19 cellular contexts compared by ENCODE assay signal in genomic region chr11:67393437-67393836, GRCh38. TPM values are rescaled to one million over a fixed set of nuclear protein-coding genes. Genes with fewer than 3 reads are reported as not detected.
A peak's percentile ranks its signal among the peaks of the same experiment; 100 is the strongest.
DNase-seq lines count a peak whose midpoint lies in the region; ATAC-seq, FAIRE-seq and TF ChIP-seq lines count a peak whose summit lies in the region.
"Had no signal": no experiment of that assay in that cellular context is flagged by ENCODE, and none has a peak within 500 bp of the region (broad histone marks: within the 10 kb centered on the region; RNA-seq: fewer than 3 reads in every experiment).

No MANE protein-coding gene starts in this region.

- no peaks in the 10 kb centered on the region for H3K9me3 ChIP-seq in CD8-positive, alpha-beta T cell (ENCODE audit: low read length)
- H3K9me3 ChIP-seq in Karpas-422 (ENCODE audit: low read length) = no peaks in the 10 kb centered on the region
- H3K9me3 ChIP-seq in GM12878 (replicated peaks; ENCODE audit: control insufficient read depth, insufficient read depth, low read length) = no peaks in the 10 kb centered on the region
- no peaks in the 10 kb centered on the region for H3K9me3 ChIP-seq in neural progenitor cell (ENCODE audit: low read depth)
- no peaks in the 10 kb centered on the region for H3K9me3 ChIP-seq in esophagus muscularis mucosa

- TF ChIP-seq CTCF in CD8-positive, alpha-beta T cell (IDR thresholded peaks at IDR 0.05) = no peak
- TF ChIP-seq CTCF in GM12878 (IDR thresholded peaks at IDR 0.05 in 2 of 3, conservative IDR thresholded peaks at IDR 0.05 in 1 of 3; ENCODE audit: control insufficient read depth in 2 of 3, extremely low read depth in 1 of 3, insufficient read depth in 1 of 3, low read depth in 3 of 3, low read length in 3 of 3) = no peak
- no peak for TF ChIP-seq CTCF in neural progenitor cell (IDR thresholded peaks at IDR 0.05)
- no peak for TF ChIP-seq CTCF in esophagus muscularis mucosa (IDR thresholded peaks at IDR 0.05)

- H4K20me1 ChIP-seq in Karpas-422 (ENCODE audit: insufficient read depth, low read depth, low read length) (peaks cover 9% of the 10 kb centered on the region; the same call in 1 of the 2 replicates), GM12878 (ENCODE audit: control insufficient read depth, insufficient read depth) (no peaks in the 10 kb centered on the region; the same call in 1 of the 2 replicates), neural progenitor cell (ENCODE audit: low read depth) (peaks cover 9% of the 10 kb centered on the region)

- peaks cover 27% of the 10 kb centered on the region for H3K36me3 Mint-ChIP-seq in CD8-positive, alpha-beta T cell
- peaks cover 9% of the 10 kb centered on the region for H3K36me3 Mint-ChIP-seq in neural progenitor cell

- no peak overlapping the region for H3K27ac ChIP-seq in CD8-positive, alpha-beta T cell (ENCODE audit: low read depth, low read length)
- H3K27ac ChIP-seq in Karpas-422 (ENCODE audit: low read length) (0 out of 2 replicates have a peak overlapping the region, but pooled peaks have one; percentile 19), GM12878 (ENCODE audit: control insufficient read depth, insufficient read depth) (no peak overlapping the region), neural progenitor cell (no peak overlapping the region), esophagus muscularis mucosa (replicated peaks in 1 of 4) (no peak overlapping the region)
- H3K27ac ChIP-seq: parathyroid adenoma had no signal

- RAD21 ChIA-PET in GM12878 (lab: Charles Lee; ENCODE audit: unreplicated experiment) = interaction anchor here (1.9 kb wide), 1 partner anchor 93 kb away, joined by 5 read pairs; no protein-coding TSS in a partner anchor

- WGBS in GM12878 (ENCODE audit: insufficient coverage, insufficient replicate concordance, low lambda C conversion rate, missing lambda C conversion rate) = 89% methylated on average over 18 of the region's 18 CpGs
- WGBS in esophagus muscularis mucosa = 94% methylated on average over 15 of the region's 18 CpGs

- H3K4me3 Mint-ChIP-seq in CD8-positive, alpha-beta T cell = peak overlapping the region; percentile 55
- H3K4me3 Mint-ChIP-seq in neural progenitor cell = peak overlapping the region; percentile 92

- TF ChIP-seq POLR2A in GM12878 (IDR thresholded peaks at IDR 0.05; ENCODE audit: low read depth, low read length) = no peak
- no peak for TF ChIP-seq POLR2A in esophagus muscularis mucosa (IDR thresholded peaks at IDR 0.05; ENCODE audit: low read depth)

- no peak for ATAC-seq in CD8-positive, alpha-beta T cell
- ATAC-seq in GM12878 (no peak), HG03025 (IDR thresholded peaks at IDR 0.05; ENCODE audit: low FRiP score, unreplicated experiment) (no peak)
- ATAC-seq: Right ventricle myocardium inferior had no signal

- H3K27me3 ChIP-seq in CD8-positive, alpha-beta T cell (ENCODE audit: insufficient read depth, low read length) = no peaks in the 10 kb centered on the region
- no peaks in the 10 kb centered on the region for H3K27me3 ChIP-seq in Karpas-422 (ENCODE audit: low read length)
- no peaks in the 10 kb centered on the region for H3K27me3 ChIP-seq in GM12878 (replicated peaks in 1 of 2; ENCODE audit: control insufficient read depth in 2 of 2, insufficient read depth in 2 of 2, low read length in 1 of 2)
- H3K27me3 ChIP-seq in neural progenitor cell = no peaks in the 10 kb centered on the region
- H3K27me3 ChIP-seq in esophagus muscularis mucosa = no peaks in the 10 kb centered on the region

- no peak overlapping the region for H3K27ac Mint-ChIP-seq in CD8-positive, alpha-beta T cell
- no peak overlapping the region for H3K27ac Mint-ChIP-seq in neural progenitor cell

- intact Hi-C loops in CD8-positive, alpha-beta T cell (cut with DNase I, micrococcal nuclease) = loop anchor here in 1 of 2 experiments (10.0 kb wide), 1 partner anchor 211 kb away; the partner anchor contains the start of gene NDUFV1
- intact Hi-C loops in GM12878 (cut with micrococcal nuclease; ENCODE audit: unreplicated experiment) = no loop called here
- intact Hi-C loops in cardiac septum (cut with DNase I) = loop anchor here (5.0 kb wide), 1 partner anchor 34 kb away; the partner anchor contains the start of gene RPS6KB2
- intact Hi-C loops in esophagus muscularis mucosa (cut with DNase I) = no loop called here

- H2AFZ ChIP-seq in Karpas-422 (ENCODE audit: low read length) (no peak overlapping the region), GM12878 (ENCODE audit: control insufficient read depth, low read depth, low read length) (no peak overlapping the region), neural progenitor cell (replicated peaks) (no peak overlapping the region)
- H2AFZ ChIP-seq: parathyroid adenoma had no signal

- no peak for FAIRE-seq in GM12878 (lab: Jason Lieb, UNC)
- FAIRE-seq: endothelial cell of umbilical vein, small intestine had no signal

- no peak for DNase-seq in CD8-positive, alpha-beta T cell
- DNase-seq in Karpas-422 (no peak), GM12878 (ENCODE audit: low read depth, low spot score) (no peak), neural progenitor cell (ENCODE audit: low spot score) (no peak), cardiac septum (ENCODE audit: low spot score) (no peak), esophagus muscularis mucosa (ENCODE audit: extremely low spot score) (no peak)
- DNase-seq: activated CD4-positive, alpha-beta T cell treated with anti-CD3 and anti-CD28 coated beads, Interleukin-2, amount 50 U/mL, for 48 hours; EL; H9; NCI-H1092; NCI-H2171 treated with DMSO at 0.1 percent for 48 hours; NK-92 treated with Interleukin-12 subunit alpha and Interleukin-12 subunit beta, amount 100 ng/mL, for 24 hours; small intestine had no signal

- SMC1A ChIA-PET in GM12878 (lab: Charles Lee; ENCODE audit: uncharacterized antibody, unreplicated experiment) = interaction anchor here (1.8 to 3.4 kb wide), 2 partner anchors 8 to 41 kb away, joined by 5 to 17 read pairs; partner anchors contain the start of gene PPP1CA

- H3K9me3 Mint-ChIP-seq in CD8-positive, alpha-beta T cell = no peaks in the 10 kb centered on the region
- H3K9me3 Mint-ChIP-seq in neural progenitor cell = no peaks in the 10 kb centered on the region
- H3K9me3 Mint-ChIP-seq: CD14-positive monocyte, H9 had no signal

- CTCF ChIA-PET in CD8-positive, alpha-beta T cell (lab: Charles Lee) = interaction anchor here (6.8 to 40.7 kb wide), 2 partner anchors 12 to 32 kb away, joined by 43 to 1319 read pairs; partner anchors contain the start of genes CLCF1 and POLD4
- CTCF ChIA-PET in GM12878 (lab: Yijun Ruan, JAX) = interaction anchor here (1.8 kb wide), 1 partner anchor 44 kb away, joined by 3 read pairs; the partner anchor contains the start of gene PTPRCAP

- H3K4me1 ChIP-seq in CD8-positive, alpha-beta T cell (ENCODE audit: insufficient read depth, low read length) = peaks cover 45% of the 10 kb centered on the region
- H3K4me1 ChIP-seq in Karpas-422 (ENCODE audit: low read length) (peaks cover 30% of the 10 kb centered on the region), GM12878 (ENCODE audit: control insufficient read depth, insufficient read depth, low read length) (peaks cover 10% of the 10 kb centered on the region), neural progenitor cell (peaks cover 4% of the 10 kb centered on the region), esophagus muscularis mucosa (peaks cover 20 to 47% (median 39%) of the 10 kb centered on the region in 4 donors)
- H3K4me1 ChIP-seq: parathyroid adenoma had no signal

- H3F3A ChIP-seq in neural progenitor cell (ENCODE audit: low read depth) = peaks cover 17% of the 10 kb centered on the region

- H3K79me2 ChIP-seq in Karpas-422 (ENCODE audit: low read length) (peaks cover 16% of the 10 kb centered on the region), GM12878 (ENCODE audit: control insufficient read depth, insufficient read depth, low read length) (peaks cover 24% of the 10 kb centered on the region), neural progenitor cell (ENCODE audit: low read depth) (peaks cover 24% of the 10 kb centered on the region)
- H3K79me2 ChIP-seq: parathyroid adenoma had no signal

- peaks cover 50% of the 10 kb centered on the region for H3K4me1 Mint-ChIP-seq in CD8-positive, alpha-beta T cell (ENCODE audit: low read depth)
- peaks cover 26% of the 10 kb centered on the region for H3K4me1 Mint-ChIP-seq in neural progenitor cell

- H3K4me3 ChIP-seq in CD8-positive, alpha-beta T cell (ENCODE audit: low read depth, low read length) = no peak overlapping the region
- H3K4me3 ChIP-seq in Karpas-422 (ENCODE audit: low read length) = 0 out of 2 replicates have a peak overlapping the region, but pooled peaks have one; percentile 16
- no peak overlapping the region for H3K4me3 ChIP-seq in GM12878
- H3K4me3 ChIP-seq in neural progenitor cell = no peak overlapping the region
- no peak overlapping the region for H3K4me3 ChIP-seq in esophagus muscularis mucosa

- in situ Hi-C loops in GM12878 (cut with MboI) = no loop called here

- BruUV-seq in GM12878 (replicated peaks; lab: Mats Ljungman, UMichigan) = no TSS peak

- H3K4me2 ChIP-seq in Karpas-422 (ENCODE audit: low read depth, low read length, poor library complexity, severe bottlenecking) (peak overlapping the region; percentile 97), GM12878 (ENCODE audit: control insufficient read depth, insufficient read depth) (0 out of 2 replicates have a peak overlapping the region, but pooled peaks have one; percentile 1), neural progenitor cell (no peak overlapping the region)

- H3K9ac ChIP-seq in Karpas-422 (ENCODE audit: low read length) (peak overlapping the region; percentile 26; the same call in 1 of the 2 replicates), GM12878 (ENCODE audit: control insufficient read depth, insufficient read depth, low read length) (no peak overlapping the region), neural progenitor cell (no peak overlapping the region)
- H3K9ac ChIP-seq: parathyroid adenoma had no signal

- TF ChIP-seq EP300 in GM12878 (IDR thresholded peaks at IDR 0.05; ENCODE audit: borderline replicate concordance in 1 of 2, control insufficient read depth in 1 of 2, low read depth in 2 of 2, low read length in 2 of 2) = no peak
- TF ChIP-seq EP300 in esophagus muscularis mucosa (IDR thresholded peaks at IDR 0.05) = no peak

- TF ChIP-seq RAD21 in GM12878 (IDR thresholded peaks at IDR 0.05; ENCODE audit: insufficient read depth, low read depth, low read length) = no peak

- no peaks in the 10 kb centered on the region for H3K9me2 ChIP-seq in Karpas-422 (replicated peaks; ENCODE audit: insufficient read depth, low read length)

- peaks cover 13% of the 10 kb centered on the region for H3K36me3 ChIP-seq in CD8-positive, alpha-beta T cell (ENCODE audit: insufficient read depth, low read length)
- peaks cover 16% of the 10 kb centered on the region; the same call in 1 of the 2 replicates for H3K36me3 ChIP-seq in Karpas-422 (ENCODE audit: insufficient read depth, low read length)
- H3K36me3 ChIP-seq in GM12878 (ENCODE audit: control insufficient read depth in 2 of 2, insufficient read depth in 2 of 2, low read length in 1 of 2) = peaks cover 13 to 14% of the 10 kb centered on the region in 2 experiments
- no peaks in the 10 kb centered on the region for H3K36me3 ChIP-seq in neural progenitor cell
- peaks cover 17 to 53% (median 38%) of the 10 kb centered on the region in 4 donors for H3K36me3 ChIP-seq in esophagus muscularis mucosa

- no peaks in the 10 kb centered on the region for H3K27me3 Mint-ChIP-seq in CD8-positive, alpha-beta T cell (ENCODE audit: low read depth)
- H3K27me3 Mint-ChIP-seq in neural progenitor cell (ENCODE audit: insufficient read depth, low read depth) = peaks cover 2% of the 10 kb centered on the region

- POLR2A ChIA-PET in CD8-positive, alpha-beta T cell (lab: Charles Lee) = interaction anchor here (4.3 kb wide), 1 partner anchor 11 kb away, joined by 19 read pairs; the partner anchor contains the start of gene TBC1D10C
- POLR2A ChIA-PET in GM12878 (lab: Charles Lee) = interaction anchor here (1.1 to 2.8 kb wide), 3 partner anchors 9 to 93 kb away, joined by 4 to 48 read pairs (median 7); partner anchors contain the start of genes PPP1CA and TBC1D10C

RNA-seq across cellular contexts. Expression of gene RAD9A, which starts 1.7 kb away (rescaled TPM):
- total RNA-seq in CD8-positive, alpha-beta T cell = 10 to 100 TPM; 13.7 to 14.1 TPM
- 14.8 and 19.2 TPM in 2 replicates for total RNA-seq in Karpas-422 (2014; rRNA removed; shearing (Covaris generic); ENCODE audit: low replicate concordance)
- total RNA-seq in GM12878 (2013; cell fraction: nucleolus; rRNA removed) = 30.1 and 32.3 TPM in 2 replicates
- 21.0 and 21.9 TPM in 2 replicates for total RNA-seq in GM12878 (2014; rRNA removed)
- 8.2 TPM in 2 replicates for total RNA-seq in GM12878 (2014; rRNA removed; fragmentation: Illumina TruSeq; extraction: Trizol)
- 29.5 and 32.7 TPM in 2 replicates for total RNA-seq in GM12878 (2021)
- polyA plus RNA-seq in GM12878 (2011; ENCODE audit: low read depth) = 12.9 TPM
- 9.6 and 18.6 TPM in 2 replicates for polyA plus RNA-seq in GM12878 (2011; rRNA removed)
- polyA plus RNA-seq in GM12878 (2011; cell fraction: cytosol; rRNA removed) = 31.8 and 50.4 TPM in 2 replicates
- 114 and 143 TPM in 2 replicates for polyA plus RNA-seq in GM12878 (2011; cell fraction: nucleus; rRNA removed)
- polyA plus RNA-seq in GM12878 (2012) = 21.3 and 26.9 TPM in 2 replicates
- 5.8 and 15.6 TPM in 2 replicates for polyA plus RNA-seq in GM12878 (2014; fragmentation: Illumina TruSeq; extraction: Trizol)
- 1 to 10 TPM; 1.1 to 3.6 TPM for polyA plus RNA-seq in GM12878 (2014; fragmentation: Nextera tagmentation; extraction: Ambion mirVana)
- 36.2 and 37.6 TPM in 2 replicates for polyA plus RNA-seq in GM12878 (2014; rRNA removed)
- polyA plus RNA-seq in GM12878 (2016; fragmentation: Nextera tagmentation; extraction: Ambion mirVana) = 10 to 100 TPM; 22.0 to 25.6 TPM
- 7.2 and 11.3 TPM in 2 replicates for polyA minus RNA-seq in GM12878 (2011; rRNA and poly(A)+ RNA removed)
- 4.8 and 10.5 TPM in 2 replicates for polyA minus RNA-seq in GM12878 (2011; cell fraction: cytosol; rRNA and poly(A)+ RNA removed)
- 14.0 and 24.6 TPM in 2 replicates for polyA minus RNA-seq in GM12878 (2011; cell fraction: nucleus; rRNA and poly(A)+ RNA removed)
- total RNA-seq in neural progenitor cell (ENCODE audit: low replicate concordance) = 10.4 and 37.5 TPM in 2 replicates
- total RNA-seq in cardiac septum = 4.8 TPM
- 10 to 100 TPM; 10.7 to 16.7 (median 12.7) TPM for total RNA-seq in esophagus muscularis mucosa

RNA-seq across cellular contexts. Expression of gene PPP1CA, which starts 8.2 kb away (rescaled TPM):
- total RNA-seq in CD8-positive, alpha-beta T cell = 10 to 100 TPM; 40.5 to 42.2 TPM
- 218 and 332 TPM in 2 replicates for total RNA-seq in Karpas-422 (2014; rRNA removed; shearing (Covaris generic); ENCODE audit: low replicate concordance)
- total RNA-seq in GM12878 (2013; cell fraction: nucleolus; rRNA removed) = 38.1 and 44.1 TPM in 2 replicates
- total RNA-seq in GM12878 (2014; rRNA removed) (342 and 371 TPM in 2 replicates), GM12878 (2014; rRNA removed; fragmentation: Illumina TruSeq; extraction: Trizol) (170 and 176 TPM in 2 replicates), GM12878 (2021) (265 and 269 TPM in 2 replicates), neural progenitor cell (ENCODE audit: low replicate concordance) (102 and 189 TPM in 2 replicates), cardiac septum (95.1 TPM), esophagus muscularis mucosa (10 to 100 TPM; 56.9 to 87.3 (median 78.7) TPM)
- polyA plus RNA-seq in GM12878 (2011; ENCODE audit: low read depth) = 75.3 TPM
- polyA plus RNA-seq in GM12878 (2011; rRNA removed) (86.0 and 211 TPM in 2 replicates), GM12878 (2014; fragmentation: Illumina TruSeq; extraction: Trizol) (128 and 202 TPM in 2 replicates), GM12878 (2014; fragmentation: Nextera tagmentation; extraction: Ambion mirVana) (10 to 100 TPM; 26.4 to 41.7 TPM), GM12878 (2014; rRNA removed) (306 and 326 TPM in 2 replicates), GM12878 (2016; fragmentation: Nextera tagmentation; extraction: Ambion mirVana) (100 to 1,000 TPM; 417 to 458 TPM)
- polyA plus RNA-seq in GM12878 (2011; cell fraction: cytosol; rRNA removed) = 440 and 506 TPM in 2 replicates
- 220 and 242 TPM in 2 replicates for polyA plus RNA-seq in GM12878 (2011; cell fraction: nucleus; rRNA removed)
- polyA plus RNA-seq in GM12878 (2012) = 174 and 181 TPM in 2 replicates
- 121 and 204 TPM in 2 replicates for polyA minus RNA-seq in GM12878 (2011; rRNA and poly(A)+ RNA removed)
- polyA minus RNA-seq in GM12878 (2011; cell fraction: cytosol; rRNA and poly(A)+ RNA removed) = 83.8 and 94.6 TPM in 2 replicates
- 49.0 and 75.9 TPM in 2 replicates for polyA minus RNA-seq in GM12878 (2011; cell fraction: nucleus; rRNA and poly(A)+ RNA removed)

RNA-seq across cellular contexts. Expression of gene TBC1D10C, which starts 10.4 kb away (rescaled TPM):
- 100 to 1,000 TPM; 197 to 201 TPM for total RNA-seq in CD8-positive, alpha-beta T cell
- total RNA-seq in Karpas-422 (2014; rRNA removed; shearing (Covaris generic); ENCODE audit: low replicate concordance) = 52.4 and 122 TPM in 2 replicates
- 59.5 and 60.3 TPM in 2 replicates for total RNA-seq in GM12878 (2013; cell fraction: nucleolus; rRNA removed)
- total RNA-seq in GM12878 (2014; rRNA removed) = 52.0 and 60.0 TPM in 2 replicates
- total RNA-seq in GM12878 (2014; rRNA removed; fragmentation: Illumina TruSeq; extraction: Trizol) = 18.4 and 19.5 TPM in 2 replicates
- total RNA-seq in GM12878 (2021) = 77.4 and 80.7 TPM in 2 replicates
- polyA plus RNA-seq in GM12878 (2011; ENCODE audit: low read depth) = 12.8 TPM
- polyA plus RNA-seq in GM12878 (2011; rRNA removed) = 9.6 and 15.4 TPM in 2 replicates
- polyA plus RNA-seq in GM12878 (2011; cell fraction: cytosol; rRNA removed) = 27.2 and 41.2 TPM in 2 replicates
- 200 and 210 TPM in 2 replicates for polyA plus RNA-seq in GM12878 (2011; cell fraction: nucleus; rRNA removed)
- polyA plus RNA-seq in GM12878 (2012) = 48.1 and 51.7 TPM in 2 replicates
- polyA plus RNA-seq in GM12878 (2014; fragmentation: Illumina TruSeq; extraction: Trizol) = 3.4 and 13.5 TPM in 2 replicates
- 1 to 10 TPM; 1.1 to 6.6 TPM for polyA plus RNA-seq in GM12878 (2014; fragmentation: Nextera tagmentation; extraction: Ambion mirVana)
- polyA plus RNA-seq in GM12878 (2014; rRNA removed) = 83.4 and 85.3 TPM in 2 replicates
- polyA plus RNA-seq in GM12878 (2016; fragmentation: Nextera tagmentation; extraction: Ambion mirVana) = 10 to 100 TPM; 61.8 to 73.3 TPM
- polyA minus RNA-seq in GM12878 (2011; rRNA and poly(A)+ RNA removed) = 8.1 and 20.2 TPM in 2 replicates
- 9.6 and 12.3 TPM in 2 replicates for polyA minus RNA-seq in GM12878 (2011; cell fraction: cytosol; rRNA and poly(A)+ RNA removed)
- 26.1 and 33.3 TPM in 2 replicates for polyA minus RNA-seq in GM12878 (2011; cell fraction: nucleus; rRNA and poly(A)+ RNA removed)
- total RNA-seq in neural progenitor cell (ENCODE audit: low replicate concordance) = 0.15 and 1.1 TPM in 2 replicates
- total RNA-seq in cardiac septum = 1.0 TPM
- 1 to 10 TPM in 3 of 4 donors, under 1 TPM in 1; 0.57 to 2.8 (median 1.2) TPM for total RNA-seq in esophagus muscularis mucosa
- total RNA-seq: cerebellum, endothelial cell of umbilical vein had no signal
- polyA plus RNA-seq: endothelial cell of umbilical vein had no signal

RNA-seq across cellular contexts. Expression of gene CLCF1, which starts 20.0 kb away (rescaled TPM):
- 1 to 10 TPM; 7.1 to 7.8 TPM for total RNA-seq in CD8-positive, alpha-beta T cell
- 6.4 and 13.9 TPM in 2 replicates for total RNA-seq in Karpas-422 (2014; rRNA removed; shearing (Covaris generic); ENCODE audit: low replicate concordance)
- 0.98 and 1.1 TPM in 2 replicates for total RNA-seq in GM12878 (2013; cell fraction: nucleolus; rRNA removed)
- total RNA-seq in GM12878 (2014; rRNA removed) (0.68 and 0.82 TPM in 2 replicates), GM12878 (2014; rRNA removed; fragmentation: Illumina TruSeq; extraction: Trizol) (0.63 and 0.64 TPM in 2 replicates), GM12878 (2021) (1.3 and 1.5 TPM in 2 replicates), neural progenitor cell (ENCODE audit: low replicate concordance) (2.0 and 3.7 TPM in 2 replicates), cardiac septum (4.0 TPM), esophagus muscularis mucosa (10 to 100 TPM in 3 of 4 donors, 1 to 10 TPM in 1; 8.3 to 28.3 (median 11.8) TPM)
- 0.31 TPM for polyA plus RNA-seq in GM12878 (2011; ENCODE audit: low read depth)
- polyA plus RNA-seq in GM12878 (2011; rRNA removed) (0.12 and 0.16 TPM in 2 replicates), GM12878 (2014; fragmentation: Illumina TruSeq; extraction: Trizol) (0.25 and 0.79 TPM in 2 replicates), GM12878 (2014; fragmentation: Nextera tagmentation; extraction: Ambion mirVana) (under 1 TPM; 0.24 to 0.58 TPM), GM12878 (2014; rRNA removed) (2.1 and 2.4 TPM in 2 replicates), GM12878 (2016; fragmentation: Nextera tagmentation; extraction: Ambion mirVana) (under 1 TPM in 1 of 2 experiments, not detected in 1; 0.35 TPM)
- polyA plus RNA-seq in GM12878 (2011; cell fraction: cytosol; rRNA removed) = 0.42 and 0.45 TPM in 2 replicates
- polyA plus RNA-seq in GM12878 (2011; cell fraction: nucleus; rRNA removed) = 0.84 and 1.2 TPM in 2 replicates
- polyA plus RNA-seq in GM12878 (2012) = 0.74 and 0.87 TPM in 2 replicates
- polyA minus RNA-seq in GM12878 (2011; rRNA and poly(A)+ RNA removed) = 0.37 and 0.52 TPM in 2 replicates
- not detected in 2 replicates for polyA minus RNA-seq in GM12878 (2011; cell fraction: cytosol; rRNA and poly(A)+ RNA removed)
- polyA minus RNA-seq in GM12878 (2011; cell fraction: nucleus; rRNA and poly(A)+ RNA removed) = 0.24 and 0.38 TPM in 2 replicates

RNA-seq across cellular contexts. Expression of gene CARNS1, which starts 22.0 kb away (rescaled TPM):
- total RNA-seq in CD8-positive, alpha-beta T cell = 10 to 100 TPM; 11.2 to 12.1 TPM
- total RNA-seq in Karpas-422 (2014; rRNA removed; shearing (Covaris generic); ENCODE audit: low replicate concordance) = 0.18 TPM in 1 of 2 replicates, not detected in the other
- total RNA-seq in GM12878 (2013; cell fraction: nucleolus; rRNA removed) = 0.15 and 0.22 TPM in 2 replicates
- total RNA-seq in GM12878 (2014; rRNA removed) (0.11 TPM in 2 replicates), GM12878 (2014; rRNA removed; fragmentation: Illumina TruSeq; extraction: Trizol) (0.04 TPM in 1 of 2 replicates, not detected in the other), GM12878 (2021) (0.10 and 0.19 TPM in 2 replicates), neural progenitor cell (ENCODE audit: low replicate concordance) (0.22 and 0.52 TPM in 2 replicates), cardiac septum (22.2 TPM), esophagus muscularis mucosa (1 to 10 TPM in 2 of 4 donors, under 1 TPM in 2; 0.83 to 1.9 (median 1.2) TPM)
- 0.18 TPM for polyA plus RNA-seq in GM12878 (2011; ENCODE audit: low read depth)
- polyA plus RNA-seq in GM12878 (2011; rRNA removed) (not detected in 2 replicates), GM12878 (2014; fragmentation: Illumina TruSeq; extraction: Trizol) (0.10 TPM in 1 of 2 replicates, not detected in the other), GM12878 (2014; fragmentation: Nextera tagmentation; extraction: Ambion mirVana) (under 1 TPM in 1 of 2 experiments, not detected in 1; 0.02 TPM), GM12878 (2014; rRNA removed) (0.14 and 0.25 TPM in 2 replicates), GM12878 (2016; fragmentation: Nextera tagmentation; extraction: Ambion mirVana) (under 1 TPM in 1 of 2 experiments, not detected in 1; 0.09 TPM)
- 0.01 TPM in 1 of 2 replicates, not detected in the other for polyA plus RNA-seq in GM12878 (2011; cell fraction: cytosol; rRNA removed)
- polyA plus RNA-seq in GM12878 (2011; cell fraction: nucleus; rRNA removed) = 0.07 and 0.13 TPM in 2 replicates
- polyA plus RNA-seq in GM12878 (2012) = 0.27 and 0.31 TPM in 2 replicates
- polyA minus RNA-seq in GM12878 (2011; rRNA and poly(A)+ RNA removed) = not detected in 2 replicates
- not detected in 2 replicates for polyA minus RNA-seq in GM12878 (2011; cell fraction: cytosol; rRNA and poly(A)+ RNA removed)
- polyA minus RNA-seq in GM12878 (2011; cell fraction: nucleus; rRNA and poly(A)+ RNA removed) = 0.12 TPM in 1 of 2 replicates, not detected in the other
- polyA plus RNA-seq: CD14-positive monocyte had no signal
